9 cellular contexts compared by ENCODE assay signal in genomic region chr3:186532641-186533072, GRCh38. TPM values are rescaled to one million over a fixed set of nuclear protein-coding genes. Genes with fewer than 3 reads are reported as not detected.
A peak's percentile ranks its signal among the peaks of the same experiment; 100 is the strongest.
DNase-seq lines count a peak whose midpoint lies in the region; ATAC-seq and TF ChIP-seq lines count a peak whose summit lies in the region.
"Had no signal": no experiment of that assay in that cellular context is flagged by ENCODE, and none has a peak within 500 bp of the region (broad histone marks: within the 10 kb centered on the region; RNA-seq: fewer than 3 reads in every experiment).

No MANE protein-coding gene starts in this region.

- H3K4me1 ChIP-seq in DOHH2 (ENCODE audit: control insufficient read depth, low read length), result peaks cover 79% of the 10 kb centered on the region
- no peaks in the 10 kb centered on the region for H3K4me1 ChIP-seq in PC-3 (ENCODE audit: insufficient read depth, low read length)

- no peak for TF ChIP-seq CTCF in DOHH2 (IDR thresholded peaks at IDR 0.05; ENCODE audit: low read depth, low read length, poor library complexity, severe bottlenecking)
- TF ChIP-seq CTCF in PC-3 (conservative IDR thresholded peaks at IDR 0.05; ENCODE audit: low read depth, low read length), result no peak
- TF ChIP-seq CTCF in chondrocyte (IDR thresholded peaks at IDR 0.05), result no peak

- H3K9me3 ChIP-seq in DOHH2 (ENCODE audit: control insufficient read depth, insufficient read depth, low read length) (no peaks in the 10 kb centered on the region), PC-3 (ENCODE audit: low read length) (no peaks in the 10 kb centered on the region)

- H3K27me3 Mint-ChIP-seq in activated naive CD8-positive, alpha-beta T cell, result no peaks in the 10 kb centered on the region
- H3K27me3 Mint-ChIP-seq in chondrocyte (ENCODE audit: low read depth), result peaks cover 3% of the 10 kb centered on the region
- H3K27me3 Mint-ChIP-seq: activated naive CD8-positive, alpha-beta T cell treated with anti-CD3 and anti-CD28 coated beads, Interleukin-2, amount 10 ng/mL, durations not matched to agents 7 days and 5 days had no signal

- H3F3A ChIP-seq in DOHH2 (ENCODE audit: control insufficient read depth, insufficient read depth) (peaks cover 22% of the 10 kb centered on the region), PC-3 (ENCODE audit: low read length, unreplicated experiment) (no peaks in the 10 kb centered on the region)

- peak overlapping the region; percentile 92 for H3K4me2 ChIP-seq in DOHH2 (ENCODE audit: low read length)
- no peak overlapping the region for H3K4me2 ChIP-seq in PC-3 (ENCODE audit: low read length)

- intact Hi-C loops in PC-3 (cut with micrococcal nuclease), result no loop called here
- intact Hi-C loops in posterior cingulate gyrus (cut with DNase I), result no loop called here

- POLR2A ChIA-PET in PC-3 (lab: Charles Lee; ENCODE audit: unreplicated experiment), result no interaction called here

- H4K20me1 ChIP-seq in DOHH2 (ENCODE audit: control insufficient read depth, insufficient read depth, low read depth, low read length), result no peaks in the 10 kb centered on the region
- no peaks in the 10 kb centered on the region for H4K20me1 ChIP-seq in PC-3 (ENCODE audit: low read length)

- peak overlapping the region; percentile 88 for H3K27ac ChIP-seq in DOHH2 (ENCODE audit: low read depth, low read length)
- H3K27ac ChIP-seq in PC-3 (ENCODE audit: low read length), result no peak overlapping the region

- peaks cover 18% of the 10 kb centered on the region for H3K36me3 Mint-ChIP-seq in activated naive CD8-positive, alpha-beta T cell
- peaks cover 3% of the 10 kb centered on the region for H3K36me3 Mint-ChIP-seq in chondrocyte (ENCODE audit: low read depth)

- H3K4me3 ChIP-seq in DOHH2 (ENCODE audit: low read length) (peak overlapping the region; percentile 65), PC-3 (ENCODE audit: low read length) (no peak overlapping the region)

- H3K9ac ChIP-seq in PC-3 (ENCODE audit: low read length), result no peak overlapping the region

- peak overlapping the region; percentile 67 for H3K27ac Mint-ChIP-seq in activated naive CD8-positive, alpha-beta T cell
- H3K27ac Mint-ChIP-seq in chondrocyte (ENCODE audit: unreplicated experiment), result no peak overlapping the region
- H3K27ac Mint-ChIP-seq: activated naive CD8-positive, alpha-beta T cell treated with anti-CD3 and anti-CD28 coated beads, Interleukin-2, amount 10 ng/mL, durations not matched to agents 7 days and 5 days had no signal

- DNase-seq in PC-3, result no peak
- DNase-seq in NCI-H2171 (lab: John Stamatoyannopoulos, UW), result no peak
- DNase-seq in posterior cingulate gyrus, result no peak
- no peak for DNase-seq in chondrocyte (ENCODE audit: low spot score)
- DNase-seq: activated naive CD8-positive, alpha-beta T cell treated with anti-CD3 and anti-CD28 coated beads, Interleukin-2, amount 10 ng/mL, durations not matched to agents 7 days and 5 days had no signal

- H3K27me3 ChIP-seq in DOHH2 (ENCODE audit: control insufficient read depth, low read length) (no peaks in the 10 kb centered on the region), PC-3 (ENCODE audit: low read length) (no peaks in the 10 kb centered on the region)

- H3K36me3 ChIP-seq in DOHH2 (ENCODE audit: control insufficient read depth, low read length) (no peaks in the 10 kb centered on the region), PC-3 (ENCODE audit: low read depth, low read length) (no peaks in the 10 kb centered on the region)

- ATAC-seq in GM21360 (IDR thresholded peaks at IDR 0.05; ENCODE audit: unreplicated experiment) (peak; percentile 40), HG03558 (IDR thresholded peaks at IDR 0.05; ENCODE audit: extremely low read depth, unreplicated experiment) (peak; percentile 44), PC-3 (no peak)

- BruUV-seq in PC-3 (replicated peaks; lab: Mats Ljungman, UMichigan), result no TSS peak

- CTCF ChIA-PET in PC-3 (lab: Charles Lee), result no interaction called here

- no peaks in the 10 kb centered on the region for H3K9me3 Mint-ChIP-seq in activated naive CD8-positive, alpha-beta T cell (ENCODE audit: low read depth)
- H3K9me3 Mint-ChIP-seq in chondrocyte (ENCODE audit: low read depth), result no peaks in the 10 kb centered on the region
- H3K9me3 Mint-ChIP-seq: activated naive CD8-positive, alpha-beta T cell treated with anti-CD3 and anti-CD28 coated beads, Interleukin-2, amount 10 ng/mL, durations not matched to agents 7 days and 5 days had no signal

- H3K9me2 ChIP-seq in DOHH2 (replicated peaks; ENCODE audit: control insufficient read depth, low read length), result no peaks in the 10 kb centered on the region
- H3K9me2 ChIP-seq in PC-3 (replicated peaks; ENCODE audit: low read length), result no peaks in the 10 kb centered on the region

- no peak overlapping the region for H3K4me3 Mint-ChIP-seq in activated naive CD8-positive, alpha-beta T cell
- no peak overlapping the region for H3K4me3 Mint-ChIP-seq in chondrocyte (ENCODE audit: unreplicated experiment)
- H3K4me3 Mint-ChIP-seq: activated naive CD8-positive, alpha-beta T cell treated with anti-CD3 and anti-CD28 coated beads, Interleukin-2, amount 10 ng/mL, durations not matched to agents 7 days and 5 days had no signal

- H3K79me2 ChIP-seq in DOHH2 (ENCODE audit: control insufficient read depth, low read length) (no peaks in the 10 kb centered on the region), PC-3 (ENCODE audit: low read length) (no peaks in the 10 kb centered on the region)

- H3K4me1 Mint-ChIP-seq in activated naive CD8-positive, alpha-beta T cell (ENCODE audit: low read depth), result peaks cover 93% of the 10 kb centered on the region
- peaks cover 13% of the 10 kb centered on the region for H3K4me1 Mint-ChIP-seq in chondrocyte (ENCODE audit: low read depth)

- no peak overlapping the region for H2AFZ ChIP-seq in PC-3 (ENCODE audit: low read length)

RNA-seq across cellular contexts. Expression of gene CRYGS, which starts 11.5 kb away (rescaled TPM):
- 3.4 and 4.4 TPM in 2 replicates for total RNA-seq in PC-3 (2014; rRNA removed)
- total RNA-seq in chondrocyte, result 1.7 to 3.1 TPM (median 2.8 TPM) in 3 replicates

RNA-seq across cellular contexts. Expression of gene TBCCD1, which starts 34.5 kb away (rescaled TPM):
- total RNA-seq in PC-3 (2014; rRNA removed), result 16.6 and 17.0 TPM in 2 replicates
- total RNA-seq in chondrocyte, result 12.8 to 19.6 TPM (median 13.8 TPM) in 3 replicates

RNA-seq across cellular contexts. Expression of gene DNAJB11, which starts 37.9 kb away (rescaled TPM):
- total RNA-seq in PC-3 (2014; rRNA removed) (117 and 120 TPM in 2 replicates), chondrocyte (63.6 to 91.1 TPM (median 67.6 TPM) in 3 replicates)
